In genomic region chr5:37799865-37800421, GRCh38 we compare ENCODE assay signal across 28 cellular contexts. TPM values are rescaled to one million over a fixed set of nuclear protein-coding genes. Genes with fewer than 3 reads are reported as not detected.
A peak's percentile ranks its signal among the peaks of the same experiment; 100 is the strongest.
DNase-seq lines count a peak whose midpoint lies in the region; ATAC-seq and TF ChIP-seq lines count a peak whose summit lies in the region.
"Had no signal": no experiment of that assay in that cellular context is flagged by ENCODE, and none has a peak within 500 bp of the region (broad histone marks: within the 10 kb centered on the region; RNA-seq: fewer than 3 reads in every experiment).

No MANE protein-coding gene starts in this region.

- DNase-seq in KBM-7 (peak; percentile 5), RPMI7951 (ENCODE audit: low read depth) (peak; percentile 20), mucosa of descending colon (no peak), SW 1271 (lab: John Stamatoyannopoulos, UW) (no peak)
- DNase-seq in activated CD4-positive, alpha-beta T cell treated with anti-CD3 and anti-CD28 coated beads for 4 hours = no peak
- DNase-seq: activated CD4-positive, CD25-positive, alpha-beta regulatory T cell; activated naive CD4-positive, alpha-beta T cell treated with anti-CD3 and anti-CD28 coated beads, Interleukin-2, amount 10 ng/mL, durations not matched to agents 7 days and 5 days; activated T-cell treated with anti-CD3 and anti-CD28 coated beads, Interleukin-2, amount 50 U/mL, for 24 hours; CD4-positive, alpha-beta memory T cell; DMS153; foreskin melanocyte; GF-D8; hypothalamus; islet precursor cell; KG1; lower lobe of right lung; NCI-H526; nucleus accumbens; PC-3; spleen; stimulated activated CD4-positive, alpha-beta T cell treated with anti-CD3 and anti-CD28 coated beads, Interleukin-4, amount 100 ng/mL, for 24 hours; stomach; transverse colon had no signal

- no peak for TF ChIP-seq CTCF in mucosa of descending colon (IDR thresholded peaks at IDR 0.05)

- peaks cover 4% of the 10 kb centered on the region for H3K9me3 ChIP-seq in mucosa of descending colon
- H3K9me3 ChIP-seq: lower lobe of right lung, transverse colon had no signal

- intact Hi-C loops in mucosa of descending colon (cut with DNase I, micrococcal nuclease) = no loop called here

- in situ Hi-C loops in KBM-7 (cut with MboI; ENCODE audit: low pct_unique_long_range_greater_than_20kb, low sequenced_read_pairs) = loop anchor here (25.0 kb wide), 1 partner anchor 388 kb away; no protein-coding TSS in a partner anchor

- no peaks in the 10 kb centered on the region for H3K4me1 ChIP-seq in mucosa of descending colon (ENCODE audit: low read depth)
- H3K4me1 ChIP-seq: ascending aorta, lower lobe of right lung, spleen, stomach, transverse colon had no signal

- H3K36me3 ChIP-seq in mucosa of descending colon (ENCODE audit: low read depth) = no peaks in the 10 kb centered on the region
- H3K36me3 ChIP-seq: ascending aorta, lower lobe of right lung, spleen, stomach, transverse colon had no signal

- ATAC-seq in GM19372 (IDR thresholded peaks at IDR 0.05; ENCODE audit: low read depth, unreplicated experiment) = peak; percentile 53
- ATAC-seq in mucosa of descending colon = peak; percentile 40
- no peak for ATAC-seq in HG02885 (IDR thresholded peaks at IDR 0.05; ENCODE audit: poor library complexity, unreplicated experiment)
- ATAC-seq: HCT116, lower lobe of right lung, PC-3 had no signal

- no peak overlapping the region for H3K4me3 ChIP-seq in mucosa of descending colon
- H3K4me3 ChIP-seq: ascending aorta, lower lobe of right lung, SK-N-MC, spleen, stomach, transverse colon had no signal

RNA-seq across cellular contexts. Expression of gene GDNF, which starts 39.9 kb away (rescaled TPM):
- total RNA-seq in RPMI7951 (2014; rRNA removed; shearing (Covaris generic)) = 2.2 TPM in 2 replicates
- total RNA-seq in mucosa of descending colon = 10 to 100 TPM in 1 of 3 donors, under 1 TPM in 2; 0.64 to 17.3 (median 0.94) TPM
- total RNA-seq: ascending aorta; CD4-positive, alpha-beta memory T cell; lower lobe of right lung; PC-3 had no signal

Comparison
In these comparisons a context has a peak if more than half of its experiments do, and no peak if none do; other contexts are left out.
1. DNase-seq: peak in KBM-7 (single experiment) and RPMI7951 (single experiment); none in mucosa of descending colon (0 of 3), activated CD4-positive, alpha-beta T cell treated with anti-CD3 and anti-CD28 coated beads for 4 hours (0 of 2) and SW 1271 (0 of 2).